ENCODE assay signal across 1 cellular context in genomic region chrX:135432881-135433521, GRCh38.
TF ChIP-seq lines count a peak whose summit lies in the region.

No MANE protein-coding gene starts in this region.

TF ChIP-seq in GM23338, 12 proteins besides CTCF, POLR2A, EP300 and RAD21 (continued from another document):
- TF ChIP-seq ZNF462 (CRISPR knock-in tag; IDR thresholded peaks at IDR 0.05) = no peak
- no peak for TF ChIP-seq CREB1 (CRISPR knock-in tag; IDR thresholded peaks at IDR 0.05; ENCODE audit: low read depth)
- TF ChIP-seq EZH2phosphoT487 (IDR thresholded peaks at IDR 0.05; ENCODE audit: unreplicated experiment) = no peak
- TF ChIP-seq ZNF331 (CRISPR knock-in tag; IDR thresholded peaks at IDR 0.05; ENCODE audit: low read depth) = no peak
- TF ChIP-seq REST (IDR thresholded peaks at IDR 0.05; ENCODE audit: unreplicated experiment) = no peak
- TF ChIP-seq STAT1 (IDR thresholded peaks at IDR 0.05; ENCODE audit: unreplicated experiment) = no peak
- no peak for TF ChIP-seq NANOG (IDR thresholded peaks at IDR 0.05; ENCODE audit: borderline replicate concordance)
- no peak for TF ChIP-seq POLR2AphosphoS5 (IDR thresholded peaks at IDR 0.05; ENCODE audit: low read depth)
- no peak for TF ChIP-seq JUNB (IDR thresholded peaks at IDR 0.05; ENCODE audit: unreplicated experiment)
- no peak for TF ChIP-seq EZH2 (IDR thresholded peaks at IDR 0.05; ENCODE audit: low read depth, unreplicated experiment)
